In genomic region chr6:130167655-130168054, GRCh38 we compare ENCODE assay signal across 1 cellular context.
TF ChIP-seq lines count a peak whose summit lies in the region.

No MANE protein-coding gene starts in this region.

TF ChIP-seq in IMR-90, 13 proteins besides CTCF, POLR2A, EP300 and RAD21:
- no peak for TF ChIP-seq MAZ (IDR thresholded peaks at IDR 0.05; ENCODE audit: borderline replicate concordance, low read depth, low read length)
- TF ChIP-seq CEBPB (IDR thresholded peaks at IDR 0.05; ENCODE audit: low read depth, low read length) = peak; percentile 92
